Comparison of ENCODE assay signal across 8 cellular contexts in genomic region chr11:114400974-114401223, GRCh38. TPM values are rescaled to one million over a fixed set of nuclear protein-coding genes. Genes with fewer than 3 reads are reported as not detected.
A peak's percentile ranks its signal among the peaks of the same experiment; 100 is the strongest.
DNase-seq lines count a peak whose midpoint lies in the region; TF ChIP-seq lines count a peak whose summit lies in the region.

No MANE protein-coding gene starts in this region.

- CTCF ChIA-PET in GM10248 (lab: Yijun Ruan, JAX) = interaction anchor here (1.4 kb wide), 1 partner anchor 16 kb away, joined by 3 read pairs; no protein-coding TSS in a partner anchor

- H3K4me3 ChIP-seq in astrocyte of the spinal cord (ENCODE audit: low read depth, low read length) (peak overlapping the region; percentile 96), lower leg skin (ENCODE audit: low read depth, poor library complexity, severe bottlenecking) (peak overlapping the region; percentile 89), tibial artery (peak overlapping the region; percentile 83 to 91)

- 0 to 1% methylated on average over 3 of the region's 3 CpGs for WGBS in lower leg skin, 2 donors

- no peak for TF ChIP-seq POLR2A in lower leg skin (IDR thresholded peaks at IDR 0.05)

- TF ChIP-seq CTCF in astrocyte of the spinal cord (IDR thresholded peaks at IDR 0.05; ENCODE audit: low read depth, low read length) (no peak), lower leg skin (IDR thresholded peaks at IDR 0.05) (no peak), tibial artery (IDR thresholded peaks at IDR 0.05) (no peak), GM10248 (IDR thresholded peaks at IDR 0.05; ENCODE audit: control extremely low read depth, extremely low read depth, low read depth, missing control alignments) (no peak)

- H3K27ac Mint-ChIP-seq in activated T-cell treated with anti-CD3 and anti-CD28 coated beads, Interleukin-2, amount 50 U/mL, for 24 hours = peak overlapping the region; percentile 100

- no peaks in the 10 kb centered on the region for H3K27me3 ChIP-seq in tibial artery

- H3K27ac ChIP-seq in tibial artery = peak overlapping the region; percentile 98 to 99

- peak overlapping the region; percentile 97 for H3K4me3 Mint-ChIP-seq in activated T-cell treated with anti-CD3 and anti-CD28 coated beads, Interleukin-2, amount 50 U/mL, for 24 hours

- H3K4me1 ChIP-seq in tibial artery = peaks cover 0 to 53% (median 16%) of the 10 kb centered on the region in 4 donors

- no peaks in the 10 kb centered on the region for H3K9me3 ChIP-seq in tibial artery

- DNase-seq in activated T-cell treated with anti-CD3 and anti-CD28 coated beads, Interleukin-2, amount 50 U/mL, for 24 hours = no peak
- DNase-seq in activated T-cell treated with anti-CD3 and anti-CD28 coated beads, Interleukin-2, amount 50 U/mL, for 48 hours = no peak
- DNase-seq in astrocyte of the spinal cord (ENCODE audit: low read depth, low spot score) (no peak), lower leg skin (ENCODE audit: low spot score in 2 of 2) (no peak), tibial artery (no peak), GM10248 (ENCODE audit: extremely low spot score) (no peak), NCI-H146 treated with DMSO at 0.1 percent for 48 hours (lab: John Stamatoyannopoulos, UW; ENCODE audit: unreplicated experiment) (no peak), HPDE6-E6E7 (ENCODE audit: extremely low spot score) (no peak)

- POLR2A ChIA-PET in GM10248 (lab: Yijun Ruan, JAX) = no interaction called here

- H3K4me1 Mint-ChIP-seq in activated T-cell treated with anti-CD3 and anti-CD28 coated beads, Interleukin-2, amount 50 U/mL, for 24 hours (ENCODE audit: low read depth) = peaks cover 55% of the 10 kb centered on the region

- peaks cover 69% of the 10 kb centered on the region for H3K36me3 Mint-ChIP-seq in activated T-cell treated with anti-CD3 and anti-CD28 coated beads, Interleukin-2, amount 50 U/mL, for 24 hours (ENCODE audit: low read depth)

- H3K36me3 ChIP-seq in tibial artery = peaks cover 2 to 7% (median 3%) of the 10 kb centered on the region in 3 donors

- in situ Hi-C loops in astrocyte of the spinal cord (cut with HindIII; ENCODE audit: low sequenced_read_pairs) = no loop called here

- H3K9me3 Mint-ChIP-seq in activated T-cell treated with anti-CD3 and anti-CD28 coated beads, Interleukin-2, amount 50 U/mL, for 24 hours = no peaks in the 10 kb centered on the region

- no peaks in the 10 kb centered on the region for H3K27me3 Mint-ChIP-seq in activated T-cell treated with anti-CD3 and anti-CD28 coated beads, Interleukin-2, amount 50 U/mL, for 24 hours

- intact Hi-C loops in lower leg skin (cut with DNase I; ENCODE audit: low total_unique reads) = no loop called here
- intact Hi-C loops in tibial artery (cut with DNase I; ENCODE audit: low total_unique reads) = loop anchor here (5.0 kb wide), 1 partner anchor 36 kb away; the partner anchor contains the start of gene REXO2

RNA-seq across cellular contexts. Expression of gene RBM7, which starts 0.4 kb away (rescaled TPM):
- 10 to 100 TPM; 11.7 to 19.6 (median 18.8) TPM for total RNA-seq in lower leg skin

RNA-seq across cellular contexts. Expression of gene C11orf71, which starts 0.6 kb away (rescaled TPM):
- 10 to 100 TPM in 2 of 4 donors, 1 to 10 TPM in 2; 4.7 to 14.8 (median 11.1) TPM for total RNA-seq in lower leg skin

RNA-seq across cellular contexts. Expression of gene REXO2, which starts 38.4 kb away (rescaled TPM):
- total RNA-seq in lower leg skin = 100 to 1,000 TPM in 3 of 4 donors, 10 to 100 TPM in 1; 78.4 to 114 (median 104) TPM
